In genomic region chr6:149934249-149935156, GRCh38 we compare ENCODE assay signal across 1 cellular context.
TF ChIP-seq lines count a peak whose summit lies in the region.

No MANE protein-coding gene starts in this region.

TF ChIP-seq in K562, 482 proteins besides CTCF, POLR2A, EP300 and RAD21 (continued from another document and continues in another):
- TF ChIP-seq ETV5 (CRISPR knock-in tag; IDR thresholded peaks at IDR 0.05; ENCODE audit: low read depth): peak; percentile 65; the same call in 1 of the 2 replicates
- TF ChIP-seq, protein P1, sequence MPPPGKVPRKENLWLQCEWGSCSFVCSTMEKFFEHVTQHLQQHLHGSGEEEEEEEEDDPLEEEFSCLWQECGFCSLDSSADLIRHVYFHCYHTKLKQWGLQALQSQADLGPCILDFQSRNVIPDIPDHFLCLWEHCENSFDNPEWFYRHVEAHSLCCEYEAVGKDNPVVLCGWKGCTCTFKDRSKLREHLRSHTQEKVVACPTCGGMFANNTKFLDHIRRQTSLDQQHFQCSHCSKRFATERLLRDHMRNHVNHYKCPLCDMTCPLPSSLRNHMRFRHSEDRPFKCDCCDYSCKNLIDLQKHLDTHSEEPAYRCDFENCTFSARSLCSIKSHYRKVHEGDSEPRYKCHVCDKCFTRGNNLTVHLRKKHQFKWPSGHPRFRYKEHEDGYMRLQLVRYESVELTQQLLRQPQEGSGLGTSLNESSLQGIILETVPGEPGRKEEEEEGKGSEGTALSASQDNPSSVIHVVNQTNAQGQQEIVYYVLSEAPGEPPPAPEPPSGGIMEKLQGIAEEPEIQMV (tag; conservative IDR thresholded peaks at IDR 0.05; ENCODE audit: low read depth): no peak
- TF ChIP-seq TEAD4 (IDR thresholded peaks at IDR 0.05; ENCODE audit: low read length): peak; percentile 48
- no peak for TF ChIP-seq TEAD4 (CRISPR knock-in tag; IDR thresholded peaks at IDR 0.05; ENCODE audit: borderline replicate concordance)
- TF ChIP-seq ZNF830 (CRISPR knock-in tag; IDR thresholded peaks at IDR 0.05): no peak
- no peak for TF ChIP-seq ZNF217 (CRISPR knock-in tag; IDR thresholded peaks at IDR 0.05)
- 0 out of 2 replicates have a peak, but pooled peaks have one; percentile 5 for TF ChIP-seq CBFA2T2 (conservative IDR thresholded peaks at IDR 0.05)
- no peak for TF ChIP-seq ZKSCAN1 (IDR thresholded peaks at IDR 0.05; ENCODE audit: low read depth, low read length)
- peak; percentile 65; the same call in 1 of the 2 replicates for TF ChIP-seq TSC22D4 (tag; IDR thresholded peaks at IDR 0.05)
- no peak for TF ChIP-seq NFRKB (IDR thresholded peaks at IDR 0.05; ENCODE audit: low read depth)
- 0 out of 2 replicates have a peak, but pooled peaks have one; percentile 16 for TF ChIP-seq TCF3 (CRISPR knock-in tag; IDR thresholded peaks at IDR 0.05)
- TF ChIP-seq FUS (optimal IDR thresholded peaks at IDR 0.05; ENCODE audit: low read depth, low read length): no peak
- no peak for TF ChIP-seq L3MBTL2 (IDR thresholded peaks at IDR 0.05)
- TF ChIP-seq ARID1B (IDR thresholded peaks at IDR 0.05): no peak
- TF ChIP-seq NFYB (IDR thresholded peaks at IDR 0.05; ENCODE audit: extremely low read depth, insufficient read length): no peak
- peak in 1 of 2 experiments; percentile 70; a peak in 3 of 4 replicates for TF ChIP-seq KDM1A (IDR thresholded peaks at IDR 0.05)
- no peak for TF ChIP-seq ZBTB11 (CRISPR knock-in tag; IDR thresholded peaks at IDR 0.05)
- TF ChIP-seq MAZ (CRISPR knock-in tag; conservative IDR thresholded peaks at IDR 0.05 in 1 of 2, IDR thresholded peaks at IDR 0.05 in 1 of 2): 0 out of 4 replicates have a peak, but pooled peaks of 1 of the 2 experiments have one; percentile 33
- no peak for TF ChIP-seq DACH1 (IDR thresholded peaks at IDR 0.05; ENCODE audit: partially characterized antibody)
- TF ChIP-seq ATF7 (IDR thresholded peaks at IDR 0.05): peak; percentile 99
- no peak for TF ChIP-seq TAF1 (IDR thresholded peaks at IDR 0.05; ENCODE audit: control insufficient read depth, extremely low read depth, insufficient read depth, low read length, severe bottlenecking)
- TF ChIP-seq JUN (IDR thresholded peaks at IDR 0.05; ENCODE audit: borderline replicate concordance, low read depth, low read length): peak; percentile 98
- TF ChIP-seq JUN (CRISPR knock-in tag; IDR thresholded peaks at IDR 0.05; ENCODE audit: borderline replicate concordance): peak; percentile 95; the same call in 1 of the 2 replicates
- TF ChIP-seq, protein P2, sequence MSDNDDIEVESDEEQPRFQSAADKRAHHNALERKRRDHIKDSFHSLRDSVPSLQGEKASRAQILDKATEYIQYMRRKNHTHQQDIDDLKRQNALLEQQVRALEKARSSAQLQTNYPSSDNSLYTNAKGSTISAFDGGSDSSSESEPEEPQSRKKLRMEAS (CRISPR knock-in tag; IDR thresholded peaks at IDR 0.05): peak; percentile 55
- no peak for TF ChIP-seq POLR3G (IDR thresholded peaks at IDR 0.05; ENCODE audit: extremely low read depth, insufficient read length, insufficient replicate concordance)
- TF ChIP-seq ARID3B (CRISPR knock-in tag; IDR thresholded peaks at IDR 0.05; ENCODE audit: borderline replicate concordance): no peak
- TF ChIP-seq CREB3 (tag; conservative IDR thresholded peaks at IDR 0.05; ENCODE audit: low read depth): no peak
- TF ChIP-seq, protein P3, sequence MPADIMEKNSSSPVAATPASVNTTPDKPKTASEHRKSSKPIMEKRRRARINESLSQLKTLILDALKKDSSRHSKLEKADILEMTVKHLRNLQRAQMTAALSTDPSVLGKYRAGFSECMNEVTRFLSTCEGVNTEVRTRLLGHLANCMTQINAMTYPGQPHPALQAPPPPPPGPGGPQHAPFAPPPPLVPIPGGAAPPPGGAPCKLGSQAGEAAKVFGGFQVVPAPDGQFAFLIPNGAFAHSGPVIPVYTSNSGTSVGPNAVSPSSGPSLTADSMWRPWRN (IDR thresholded peaks at IDR 0.05; ENCODE audit: low read depth): no peak
- peak in 1 of 2 experiments; percentile 79; a peak in 2 of 4 replicates for TF ChIP-seq CSDE1 (IDR thresholded peaks at IDR 0.05)
- TF ChIP-seq REST (CRISPR knock-in tag; IDR thresholded peaks at IDR 0.05; ENCODE audit: low read depth): no peak
- TF ChIP-seq SIN3B (IDR thresholded peaks at IDR 0.05; ENCODE audit: low read depth): no peak
- TF ChIP-seq KLF16 (IDR thresholded peaks at IDR 0.05): peak; percentile 33; the same call in 1 of the 2 replicates
- no peak for TF ChIP-seq PYGO2 (tag; IDR thresholded peaks at IDR 0.05)
- no peak for TF ChIP-seq ZNF551 (CRISPR knock-in tag; IDR thresholded peaks at IDR 0.05)
- no peak for TF ChIP-seq ZKSCAN3 (CRISPR knock-in tag; IDR thresholded peaks at IDR 0.05)
- no peak for TF ChIP-seq ID3 (CRISPR knock-in tag; IDR thresholded peaks at IDR 0.05)
- TF ChIP-seq ID3 (tag; IDR thresholded peaks at IDR 0.05): no peak
- TF ChIP-seq, protein P4, sequence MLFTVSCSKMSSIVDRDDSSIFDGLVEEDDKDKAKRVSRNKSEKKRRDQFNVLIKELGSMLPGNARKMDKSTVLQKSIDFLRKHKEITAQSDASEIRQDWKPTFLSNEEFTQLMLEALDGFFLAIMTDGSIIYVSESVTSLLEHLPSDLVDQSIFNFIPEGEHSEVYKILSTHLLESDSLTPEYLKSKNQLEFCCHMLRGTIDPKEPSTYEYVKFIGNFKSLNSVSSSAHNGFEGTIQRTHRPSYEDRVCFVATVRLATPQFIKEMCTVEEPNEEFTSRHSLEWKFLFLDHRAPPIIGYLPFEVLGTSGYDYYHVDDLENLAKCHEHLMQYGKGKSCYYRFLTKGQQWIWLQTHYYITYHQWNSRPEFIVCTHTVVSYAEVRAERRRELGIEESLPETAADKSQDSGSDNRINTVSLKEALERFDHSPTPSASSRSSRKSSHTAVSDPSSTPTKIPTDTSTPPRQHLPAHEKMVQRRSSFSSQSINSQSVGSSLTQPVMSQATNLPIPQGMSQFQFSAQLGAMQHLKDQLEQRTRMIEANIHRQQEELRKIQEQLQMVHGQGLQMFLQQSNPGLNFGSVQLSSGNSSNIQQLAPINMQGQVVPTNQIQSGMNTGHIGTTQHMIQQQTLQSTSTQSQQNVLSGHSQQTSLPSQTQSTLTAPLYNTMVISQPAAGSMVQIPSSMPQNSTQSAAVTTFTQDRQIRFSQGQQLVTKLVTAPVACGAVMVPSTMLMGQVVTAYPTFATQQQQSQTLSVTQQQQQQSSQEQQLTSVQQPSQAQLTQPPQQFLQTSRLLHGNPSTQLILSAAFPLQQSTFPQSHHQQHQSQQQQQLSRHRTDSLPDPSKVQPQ (CRISPR knock-in tag; IDR thresholded peaks at IDR 0.05; ENCODE audit: borderline replicate concordance): no peak
- TF ChIP-seq NR2C2 (CRISPR knock-in tag; IDR thresholded peaks at IDR 0.05): no peak
- peak; percentile 17; the same call in 1 of the 2 replicates for TF ChIP-seq NR2C2 (tag; IDR thresholded peaks at IDR 0.05)
- TF ChIP-seq ZC3H11A (IDR thresholded peaks at IDR 0.05; ENCODE audit: low read depth, low read length): peak; percentile 86; the same call in 1 of the 2 replicates
- TF ChIP-seq ZZZ3 (IDR thresholded peaks at IDR 0.05): no peak
- no peak for TF ChIP-seq MYBL2 (IDR thresholded peaks at IDR 0.05; ENCODE audit: low read depth)
- TF ChIP-seq MYBL2 (CRISPR knock-in tag; IDR thresholded peaks at IDR 0.05; ENCODE audit: borderline replicate concordance): no peak
- TF ChIP-seq ELF4 (CRISPR knock-in tag; IDR thresholded peaks at IDR 0.05): no peak
- TF ChIP-seq ZBTB1 (CRISPR knock-in tag; IDR thresholded peaks at IDR 0.05; ENCODE audit: borderline replicate concordance, low read depth): no peak
- TF ChIP-seq, protein P5, sequence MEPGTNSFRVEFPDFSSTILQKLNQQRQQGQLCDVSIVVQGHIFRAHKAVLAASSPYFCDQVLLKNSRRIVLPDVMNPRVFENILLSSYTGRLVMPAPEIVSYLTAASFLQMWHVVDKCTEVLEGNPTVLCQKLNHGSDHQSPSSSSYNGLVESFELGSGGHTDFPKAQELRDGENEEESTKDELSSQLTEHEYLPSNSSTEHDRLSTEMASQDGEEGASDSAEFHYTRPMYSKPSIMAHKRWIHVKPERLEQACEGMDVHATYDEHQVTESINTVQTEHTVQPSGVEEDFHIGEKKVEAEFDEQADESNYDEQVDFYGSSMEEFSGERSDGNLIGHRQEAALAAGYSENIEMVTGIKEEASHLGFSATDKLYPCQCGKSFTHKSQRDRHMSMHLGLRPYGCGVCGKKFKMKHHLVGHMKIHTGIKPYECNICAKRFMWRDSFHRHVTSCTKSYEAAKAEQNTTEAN (CRISPR knock-in tag; IDR thresholded peaks at IDR 0.05): no peak
- TF ChIP-seq, protein P6, sequence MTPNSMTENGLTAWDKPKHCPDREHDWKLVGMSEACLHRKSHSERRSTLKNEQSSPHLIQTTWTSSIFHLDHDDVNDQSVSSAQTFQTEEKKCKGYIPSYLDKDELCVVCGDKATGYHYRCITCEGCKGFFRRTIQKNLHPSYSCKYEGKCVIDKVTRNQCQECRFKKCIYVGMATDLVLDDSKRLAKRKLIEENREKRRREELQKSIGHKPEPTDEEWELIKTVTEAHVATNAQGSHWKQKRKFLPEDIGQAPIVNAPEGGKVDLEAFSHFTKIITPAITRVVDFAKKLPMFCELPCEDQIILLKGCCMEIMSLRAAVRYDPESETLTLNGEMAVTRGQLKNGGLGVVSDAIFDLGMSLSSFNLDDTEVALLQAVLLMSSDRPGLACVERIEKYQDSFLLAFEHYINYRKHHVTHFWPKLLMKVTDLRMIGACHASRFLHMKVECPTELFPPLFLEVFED (CRISPR knock-in tag; conservative IDR thresholded peaks at IDR 0.05): 0 out of 2 replicates have a peak, but pooled peaks have one; percentile 22
